1 cellular context compared by ENCODE assay signal in the genomic region with DNA sequence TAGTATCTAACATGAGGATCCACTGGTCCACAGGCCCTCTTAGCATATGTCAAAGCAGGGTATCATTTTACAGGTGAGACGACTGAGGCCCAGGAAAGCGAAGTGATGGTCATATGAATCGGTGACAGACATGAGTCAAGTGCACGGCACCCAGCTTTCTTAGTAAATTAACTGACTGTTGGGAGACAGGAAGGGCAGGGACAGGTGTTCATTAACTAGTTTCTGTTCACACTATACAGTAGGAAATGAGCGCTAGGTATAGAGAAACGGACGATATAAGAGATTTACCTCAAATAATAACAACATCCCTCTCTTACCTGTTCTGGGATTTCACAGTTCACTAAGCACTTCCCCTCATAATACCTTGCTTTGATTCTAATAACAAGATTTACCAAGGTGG.
TF ChIP-seq lines count a peak whose summit lies in the region.

No MANE protein-coding gene starts in this region.

TF ChIP-seq in GM12878, 131 proteins besides CTCF, POLR2A, EP300 and RAD21 (continued from another document):
- TF ChIP-seq ZBTB40 (IDR thresholded peaks at IDR 0.05; ENCODE audit: borderline replicate concordance) (no peak), PAX5 (IDR thresholded peaks at IDR 0.05; ENCODE audit: borderline replicate concordance, low read depth, low read length) (no peak), NR2F1 (conservative IDR thresholded peaks at IDR 0.05) (no peak), MTA2 (IDR thresholded peaks at IDR 0.05; ENCODE audit: low read depth) (peak; percentile 51), ZBTB4 (CRISPR knock-in tag; IDR thresholded peaks at IDR 0.05) (no peak), ZNF687 (IDR thresholded peaks at IDR 0.05) (no peak)
